ENCODE assay signal across 8 cellular contexts in genomic region chr3:122974764-122975162, GRCh38. TPM values are rescaled to one million over a fixed set of nuclear protein-coding genes. Genes with fewer than 3 reads are reported as not detected.
DNase-seq lines count a peak whose midpoint lies in the region; ATAC-seq and TF ChIP-seq lines count a peak whose summit lies in the region.

No MANE protein-coding gene starts in this region.

- no peaks in the 10 kb centered on the region for H3K36me3 Mint-ChIP-seq in activated T-cell treated with anti-CD3 and anti-CD28 coated beads, Interleukin-2, amount 50 U/mL, for 4 hours (ENCODE audit: insufficient read depth)
- no peaks in the 10 kb centered on the region for H3K36me3 Mint-ChIP-seq in activated naive CD8-positive, alpha-beta T cell treated with anti-CD3 and anti-CD28 coated beads, Interleukin-2, amount 10 ng/mL, durations not matched to agents 7 days and 5 days

- H3K9me3 ChIP-seq in hepatocyte (ENCODE audit: low read depth) (no peaks in the 10 kb centered on the region), uterus (no peaks in the 10 kb centered on the region), thyroid gland (no peaks in the 10 kb centered on the region)

- WGBS in hepatocyte (ENCODE audit: low lambda C conversion rate, missing lambda C conversion rate), result 14% methylated on average over 2 of the region's 2 CpGs
- WGBS in thyroid gland, 2 donors, result 42 to 47% methylated on average over 2 of the region's 2 CpGs

- H3K79me2 ChIP-seq in hepatocyte, result no peaks in the 10 kb centered on the region

- peak overlapping the region; percentile 91 for H3K27ac Mint-ChIP-seq in activated naive CD8-positive, alpha-beta T cell treated with anti-CD3 and anti-CD28 coated beads, Interleukin-2, amount 10 ng/mL, durations not matched to agents 7 days and 5 days

- peak overlapping the region; percentile 60 for H3K4me3 Mint-ChIP-seq in activated T-cell treated with anti-CD3 and anti-CD28 coated beads, Interleukin-2, amount 50 U/mL, for 4 hours
- H3K4me3 Mint-ChIP-seq in activated naive CD8-positive, alpha-beta T cell treated with anti-CD3 and anti-CD28 coated beads, Interleukin-2, amount 10 ng/mL, durations not matched to agents 7 days and 5 days, result peak overlapping the region; percentile 85

- no peaks in the 10 kb centered on the region for H4K20me1 ChIP-seq in hepatocyte (ENCODE audit: insufficient read depth, poor library complexity, severe bottlenecking)

- no peak for TF ChIP-seq POLR2A in uterus (IDR thresholded peaks at IDR 0.05)
- TF ChIP-seq POLR2A in thyroid gland (IDR thresholded peaks at IDR 0.05), result no peak

- H3K27ac ChIP-seq in hepatocyte (peak overlapping the region; percentile 19), uterus (peak overlapping the region; percentile 78 to 89), thyroid gland (peak overlapping the region in 1 of 3 donors; percentile 19)

- peak in 1 of 2 donors; percentile 14 for ATAC-seq in activated T-cell treated with anti-CD3 and anti-CD28 coated beads, Interleukin-2, amount 50 U/mL, for 4 hours
- ATAC-seq in activated naive CD8-positive, alpha-beta T cell treated with anti-CD3 and anti-CD28 coated beads, Interleukin-2, amount 10 ng/mL, durations not matched to agents 7 days and 5 days (ENCODE audit: low read depth), result no peak
- ATAC-seq in HG02938 (IDR thresholded peaks at IDR 0.05; ENCODE audit: unreplicated experiment), result no peak

- no peak for DNase-seq in activated T-cell treated with anti-CD3 and anti-CD28 coated beads, Interleukin-2, amount 50 U/mL, for 4 hours
- DNase-seq in activated T-cell treated with anti-CD3 and anti-CD28 coated beads, Interleukin-2, amount 50 U/mL, for 1 hour, result no peak
- DNase-seq in activated naive CD8-positive, alpha-beta T cell treated with anti-CD3 and anti-CD28 coated beads, Interleukin-2, amount 10 ng/mL, durations not matched to agents 7 days and 5 days, result no peak
- DNase-seq in hepatocyte (ENCODE audit: low spot score) (peak; percentile 56), uterus (peak; percentile 82 to 85), thyroid gland (no peak), NOMO-1 treated with dmso at 0.1 percent for 144 hours (lab: John Stamatoyannopoulos, UW; ENCODE audit: unreplicated experiment) (no peak)

- H3K4me3 ChIP-seq in hepatocyte (no peak overlapping the region), uterus (no peak overlapping the region), thyroid gland (replicated peaks in 1 of 3) (no peak overlapping the region)

- H3K4me2 ChIP-seq in hepatocyte, result peak overlapping the region; percentile 27

- peaks cover 5% of the 10 kb centered on the region for H3K27me3 ChIP-seq in hepatocyte
- H3K27me3 ChIP-seq in uterus, result no peaks in the 10 kb centered on the region
- H3K27me3 ChIP-seq in thyroid gland, result no peaks in the 10 kb centered on the region

- no peaks in the 10 kb centered on the region for H3K9me3 Mint-ChIP-seq in activated T-cell treated with anti-CD3 and anti-CD28 coated beads, Interleukin-2, amount 50 U/mL, for 4 hours
- no peaks in the 10 kb centered on the region for H3K9me3 Mint-ChIP-seq in activated naive CD8-positive, alpha-beta T cell treated with anti-CD3 and anti-CD28 coated beads, Interleukin-2, amount 10 ng/mL, durations not matched to agents 7 days and 5 days

- TF ChIP-seq CTCF in hepatocyte (IDR thresholded peaks at IDR 0.05; ENCODE audit: poor library complexity), result no peak
- TF ChIP-seq CTCF in uterus (IDR thresholded peaks at IDR 0.05), result no peak
- TF ChIP-seq CTCF in thyroid gland (IDR thresholded peaks at IDR 0.05), result no peak

- H3K4me1 Mint-ChIP-seq in activated T-cell treated with anti-CD3 and anti-CD28 coated beads, Interleukin-2, amount 50 U/mL, for 4 hours (ENCODE audit: low read depth), result peaks cover 16% of the 10 kb centered on the region
- H3K4me1 Mint-ChIP-seq in activated naive CD8-positive, alpha-beta T cell treated with anti-CD3 and anti-CD28 coated beads, Interleukin-2, amount 10 ng/mL, durations not matched to agents 7 days and 5 days, result peaks cover 44% of the 10 kb centered on the region

- peaks cover 2% of the 10 kb centered on the region for H3K27me3 Mint-ChIP-seq in activated T-cell treated with anti-CD3 and anti-CD28 coated beads, Interleukin-2, amount 50 U/mL, for 4 hours (ENCODE audit: low read depth)
- peaks cover 26% of the 10 kb centered on the region for H3K27me3 Mint-ChIP-seq in activated naive CD8-positive, alpha-beta T cell treated with anti-CD3 and anti-CD28 coated beads, Interleukin-2, amount 10 ng/mL, durations not matched to agents 7 days and 5 days

- H3K36me3 ChIP-seq in hepatocyte (replicated peaks; ENCODE audit: insufficient read depth, low read depth) (no peaks in the 10 kb centered on the region), uterus (no peaks in the 10 kb centered on the region), thyroid gland (no peaks in the 10 kb centered on the region)

- no peak overlapping the region for H2AFZ ChIP-seq in hepatocyte

- H3K9me2 ChIP-seq in hepatocyte (replicated peaks; ENCODE audit: insufficient read depth), result no peaks in the 10 kb centered on the region

- H3K4me1 ChIP-seq in hepatocyte (ENCODE audit: insufficient read depth), result peaks cover 22% of the 10 kb centered on the region
- peaks cover 0 to 7% of the 10 kb centered on the region in 2 donors for H3K4me1 ChIP-seq in uterus
- peaks cover 4 to 54% of the 10 kb centered on the region in 2 donors for H3K4me1 ChIP-seq in thyroid gland

- intact Hi-C loops in uterus (cut with DNase I; ENCODE audit: low total_unique reads), result no loop called here
- intact Hi-C loops in thyroid gland (cut with DNase I), result no loop called here

- POLR2A ChIA-PET in activated naive CD8-positive, alpha-beta T cell treated with anti-CD3 and anti-CD28 coated beads, Interleukin-2, amount 10 ng/mL, durations not matched to agents 7 days and 5 days (lab: Charles Lee), result no interaction called here

RNA-seq across cellular contexts. Expression of gene SEMA5B, which starts 52.8 kb away (rescaled TPM):
- total RNA-seq in activated T-cell treated with anti-CD3 and anti-CD28 coated beads, Interleukin-2, amount 50 U/mL, for 4 hours, result not detected
- under 1 TPM; 0.17 to 0.28 TPM for total RNA-seq in activated naive CD8-positive, alpha-beta T cell treated with anti-CD3 and anti-CD28 coated beads, Interleukin-2, amount 10 ng/mL, durations not matched to agents 7 days and 5 days
- 0.88 and 1.4 TPM in 2 replicates for total RNA-seq in hepatocyte
- polyA plus RNA-seq in hepatocyte, result 1.8 and 4.2 TPM in 2 replicates
- 10 to 100 TPM in 1 of 4 donors, 1 to 10 TPM in 1, under 1 TPM in 1, not detected in 1; 0.29 to 25.4 (median 4.5) TPM for total RNA-seq in uterus
- 1 to 10 TPM in 1 of 4 donors, under 1 TPM in 3; 0.56 to 5.3 (median 0.63) TPM for total RNA-seq in thyroid gland

Comparison
In these comparisons a context has a peak if more than half of its experiments do, and no peak if none do; other contexts are left out.
1. DNase-seq: peak in hepatocyte (single experiment) and uterus (2 of 2); none in activated T-cell treated with anti-CD3 and anti-CD28 coated beads, Interleukin-2, amount 50 U/mL, for 4 hours (single experiment), activated T-cell treated with anti-CD3 and anti-CD28 coated beads, Interleukin-2, amount 50 U/mL, for 1 hour (single experiment), activated naive CD8-positive, alpha-beta T cell treated with anti-CD3 and anti-CD28 coated beads, Interleukin-2, amount 10 ng/mL, durations not matched to agents 7 days and 5 days (single experiment), thyroid gland (0 of 2) and NOMO-1 treated with dmso at 0.1 percent for 144 hours (single experiment).